Comparison of ENCODE assay signal across 12 cellular contexts in the genomic region with DNA sequence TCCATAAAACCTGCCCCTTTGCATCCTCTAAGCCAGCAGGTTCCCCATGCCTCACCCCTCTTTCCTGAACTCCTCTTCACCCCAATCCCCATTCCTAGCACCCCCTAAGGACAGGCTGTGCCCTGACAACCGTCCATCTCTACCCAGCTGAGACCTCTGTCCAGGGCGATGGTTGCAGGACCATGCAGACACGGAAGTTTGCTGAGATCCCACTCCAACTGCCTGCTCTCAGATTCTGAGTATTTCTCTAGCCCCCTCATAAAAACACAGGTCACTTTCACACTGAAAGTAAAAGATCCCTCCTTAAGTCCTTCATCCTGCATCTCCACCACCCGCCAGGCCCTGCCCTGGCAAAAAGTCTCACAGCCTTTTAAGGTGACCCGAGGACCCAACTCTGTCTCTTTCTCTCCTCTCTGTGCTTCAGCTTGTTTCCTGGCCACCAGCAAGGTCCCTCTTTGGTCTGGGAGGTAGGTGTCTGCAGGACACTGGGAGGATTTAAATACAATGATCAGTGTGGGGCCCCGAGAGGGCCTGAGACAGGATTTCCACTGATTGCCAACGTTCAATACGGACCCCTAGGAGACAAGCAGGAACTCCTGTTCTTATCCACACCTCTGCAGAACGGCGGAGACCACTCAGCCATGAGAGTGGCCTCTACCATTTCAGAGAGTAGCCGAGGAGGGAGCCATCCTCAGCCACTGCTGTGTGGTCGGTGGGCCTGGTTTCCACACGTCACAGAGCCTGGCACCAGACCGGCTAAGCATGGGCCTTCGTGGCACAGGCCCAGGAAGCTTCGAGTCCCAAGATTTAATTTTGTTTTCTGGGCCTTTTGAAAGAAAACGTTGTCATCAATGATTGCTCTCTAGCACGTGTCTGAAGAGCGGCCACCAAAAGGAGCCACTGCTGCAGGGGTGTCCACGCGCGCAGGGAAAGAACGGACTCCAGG. TPM values are rescaled to one million over a fixed set of nuclear protein-coding genes. Genes with fewer than 3 reads are reported as not detected.
A peak's percentile ranks its signal among the peaks of the same experiment; 100 is the strongest.
DNase-seq lines count a peak whose midpoint lies in the region; ATAC-seq and TF ChIP-seq lines count a peak whose summit lies in the region.
"Had no signal": no experiment of that assay in that cellular context is flagged by ENCODE, and none has a peak within 500 bp of the region (broad histone marks: within the 10 kb centered on the region; RNA-seq: fewer than 3 reads in every experiment).

No MANE protein-coding gene starts in this region.

- no peaks in the 10 kb centered on the region for H3K36me3 ChIP-seq in CD4-positive, alpha-beta memory T cell (ENCODE audit: insufficient read depth, low read length)
- no peaks in the 10 kb centered on the region for H3K36me3 ChIP-seq in Loucy (ENCODE audit: insufficient read depth, low read length)
- H3K36me3 ChIP-seq in endodermal cell (ENCODE audit: control insufficient read depth, insufficient read depth, low read length), result no peaks in the 10 kb centered on the region
- no peaks in the 10 kb centered on the region for H3K36me3 ChIP-seq in osteoblast (ENCODE audit: insufficient read depth, low read length)
- no peaks in the 10 kb centered on the region for H3K36me3 ChIP-seq in SK-N-SH (replicated peaks in 1 of 2; ENCODE audit: control insufficient read depth in 1 of 2, insufficient read depth in 2 of 2, low read length in 1 of 2)
- H3K36me3 ChIP-seq: cardiac muscle cell had no signal

- no peaks in the 10 kb centered on the region for H3K9me3 ChIP-seq in CD4-positive, alpha-beta memory T cell (ENCODE audit: control insufficient read depth in 1 of 2, low read length in 2 of 2)
- H3K9me3 ChIP-seq in Loucy (ENCODE audit: insufficient read depth, low read depth, low read length) (no peaks in the 10 kb centered on the region), endodermal cell (ENCODE audit: control insufficient read depth, low read length) (no peaks in the 10 kb centered on the region), osteoblast (ENCODE audit: low read depth, low read length) (no peaks in the 10 kb centered on the region), SK-N-SH (no peaks in the 10 kb centered on the region)

- TF ChIP-seq RAD21 in SK-N-SH (IDR thresholded peaks at IDR 0.05; ENCODE audit: low read length), result no peak

- 92 to 93% methylated on average over 19 to 23 of the region's 23 CpGs for WGBS in endodermal cell (ENCODE audit: insufficient coverage in 1 of 2, insufficient read length in 1 of 2), 2 experiments
- whole genome bisulfite sequencing in SK-N-SH (ENCODE audit: low lambda C conversion rate), result 91% methylated on average over 23 of the region's 23 CpGs

- H4K20me1 ChIP-seq in Loucy (ENCODE audit: insufficient read depth, low read length, poor library complexity, severe bottlenecking), result no peaks in the 10 kb centered on the region
- no peaks in the 10 kb centered on the region for H4K20me1 ChIP-seq in osteoblast (ENCODE audit: insufficient read depth, low read length)
- H4K20me1 ChIP-seq in SK-N-SH (ENCODE audit: insufficient read depth), result no peaks in the 10 kb centered on the region

- TF ChIP-seq EP300 in SK-N-SH (IDR thresholded peaks at IDR 0.05; ENCODE audit: borderline replicate concordance in 1 of 2, low read depth in 1 of 2, low read length in 1 of 2), result no peak

- H3K4me3 ChIP-seq in CD4-positive, alpha-beta memory T cell (ENCODE audit: low read length in 2 of 2), result no peak overlapping the region
- H3K4me3 ChIP-seq in Loucy (ENCODE audit: low read length, poor library complexity, severe bottlenecking) (no peak overlapping the region), endodermal cell (ENCODE audit: low read length) (no peak overlapping the region), osteoblast (ENCODE audit: insufficient read depth, low read length) (no peak overlapping the region), SK-N-SH (ENCODE audit: low read depth in 2 of 2, low read length in 1 of 2) (no peak overlapping the region)
- H3K4me3 ChIP-seq: cardiac muscle cell had no signal

- H3K36me3 Mint-ChIP-seq in CD4-positive, alpha-beta memory T cell, result no peaks in the 10 kb centered on the region
- H3K36me3 Mint-ChIP-seq in endodermal cell (ENCODE audit: low read depth), result no peaks in the 10 kb centered on the region
- H3K36me3 Mint-ChIP-seq: memory B cell had no signal

- no peaks in the 10 kb centered on the region for H3K27me3 ChIP-seq in CD4-positive, alpha-beta memory T cell (ENCODE audit: insufficient read depth, low read length)
- no peaks in the 10 kb centered on the region for H3K27me3 ChIP-seq in Loucy (ENCODE audit: insufficient read depth, low read length, poor library complexity, severe bottlenecking)
- H3K27me3 ChIP-seq in endodermal cell (ENCODE audit: control insufficient read depth, insufficient read depth, low read length, poor library complexity, severe bottlenecking), result no peaks in the 10 kb centered on the region
- no peaks in the 10 kb centered on the region for H3K27me3 ChIP-seq in osteoblast (ENCODE audit: insufficient read depth, low read length)
- no peaks in the 10 kb centered on the region for H3K27me3 ChIP-seq in SK-N-SH (ENCODE audit: insufficient read depth)
- H3K27me3 ChIP-seq: cardiac muscle cell had no signal

- H3K4me2 ChIP-seq in Loucy (ENCODE audit: low read depth, low read length, poor library complexity, severe bottlenecking) (peak overlapping the region; percentile 59), osteoblast (ENCODE audit: insufficient read depth, low read length) (no peak overlapping the region), SK-N-SH (no peak overlapping the region)

- POLR2A ChIA-PET in CD4-positive, alpha-beta memory T cell (lab: Charles Lee; ENCODE audit: partially characterized antibody), result interaction anchor here (1.0 to 2.7 kb wide), 2 partner anchors 12 to 14 kb away, joined by 3 to 21 read pairs; no protein-coding TSS in a partner anchor
- POLR2A ChIA-PET in SK-N-SH (lab: Yijun Ruan, JAX), result no interaction called here

- peak overlapping the region; percentile 49 for H3K9ac ChIP-seq in Loucy (ENCODE audit: low read depth, low read length, poor library complexity, severe bottlenecking)
- H3K9ac ChIP-seq in endodermal cell (ENCODE audit: extremely low read depth, low read length, poor library complexity, severe bottlenecking), result no peak overlapping the region
- no peak overlapping the region for H3K9ac ChIP-seq in SK-N-SH

- no peaks in the 10 kb centered on the region for H3K9me2 ChIP-seq in Loucy (replicated peaks; ENCODE audit: low read depth, low read length)
- no peaks in the 10 kb centered on the region for H3K9me2 ChIP-seq in SK-N-SH

- peaks cover 0 to under 1% (median 0%) of the 10 kb centered on the region in 8 donors for H3K9me3 Mint-ChIP-seq in CD4-positive, alpha-beta memory T cell
- no peaks in the 10 kb centered on the region for H3K9me3 Mint-ChIP-seq in endodermal cell
- H3K9me3 Mint-ChIP-seq: memory B cell had no signal

- H3K27me3 Mint-ChIP-seq in CD4-positive, alpha-beta memory T cell, result peaks cover 0 to 4% of the 10 kb centered on the region in 2 donors
- H3K27me3 Mint-ChIP-seq in endodermal cell (ENCODE audit: insufficient read depth), result no peaks in the 10 kb centered on the region

- no peak for ATAC-seq in HG03342 (IDR thresholded peaks at IDR 0.05; ENCODE audit: unreplicated experiment)

- no peaks in the 10 kb centered on the region for H3K79me2 ChIP-seq in Loucy (ENCODE audit: insufficient read depth, low read length)
- H3K79me2 ChIP-seq in osteoblast (ENCODE audit: insufficient read depth, low read length), result no peaks in the 10 kb centered on the region
- H3K79me2 ChIP-seq in SK-N-SH (ENCODE audit: insufficient read depth), result no peaks in the 10 kb centered on the region

- DNase-seq in CD4-positive, alpha-beta memory T cell, result no peak
- DNase-seq in endodermal cell (no peak), osteoblast (ENCODE audit: insufficient read length, low spot score, missing footprints) (peak; percentile 38), NCI-H187 treated with DMSO at 0.1 percent for 48 hours (lab: John Stamatoyannopoulos, UW) (no peak), SK-N-SH (no peak)
- DNase-seq: COR-L47, NCI-H2171 had no signal

- TF ChIP-seq CTCF in Loucy (conservative IDR thresholded peaks at IDR 0.05; ENCODE audit: low read length) (no peak), endodermal cell (conservative IDR thresholded peaks at IDR 0.05) (no peak), osteoblast (IDR thresholded peaks at IDR 0.05; ENCODE audit: extremely low read depth, low read depth, low read length) (no peak), SK-N-SH (IDR thresholded peaks at IDR 0.05) (no peak)

- H2AFZ ChIP-seq in Loucy (ENCODE audit: low read length) (no peak overlapping the region), osteoblast (ENCODE audit: low read length) (peak overlapping the region; percentile 20), SK-N-SH (ENCODE audit: low read depth) (no peak overlapping the region)

- no peak overlapping the region for H3K27ac ChIP-seq in CD4-positive, alpha-beta memory T cell (ENCODE audit: low read depth, low read length)
- H3K27ac ChIP-seq in endodermal cell (ENCODE audit: low read depth, low read length) (no peak overlapping the region), osteoblast (ENCODE audit: low read depth, low read length) (no peak overlapping the region), SK-N-SH (ENCODE audit: low read depth in 2 of 2, low read length in 1 of 2) (no peak overlapping the region)
- H3K27ac ChIP-seq: cardiac muscle cell had no signal

- H3F3A ChIP-seq in Loucy (ENCODE audit: low read depth), result no peaks in the 10 kb centered on the region
- H3F3A ChIP-seq in SK-N-SH (replicated peaks; ENCODE audit: insufficient read depth), result peaks cover 4% of the 10 kb centered on the region

- H3K4me3 Mint-ChIP-seq in CD4-positive, alpha-beta memory T cell, result peak overlapping the region in 6 of 8 donors; percentile 42 to 75 (median 58)
- no peak overlapping the region for H3K4me3 Mint-ChIP-seq in endodermal cell
- H3K4me3 Mint-ChIP-seq: memory B cell had no signal

- peak overlapping the region; percentile 57 to 90 (median 81) for H3K27ac Mint-ChIP-seq in CD4-positive, alpha-beta memory T cell
- peak overlapping the region; percentile 10 for H3K27ac Mint-ChIP-seq in endodermal cell
- H3K27ac Mint-ChIP-seq: memory B cell had no signal

- H3K4me1 ChIP-seq in CD4-positive, alpha-beta memory T cell (ENCODE audit: insufficient read depth, low read length), result peaks cover 49% of the 10 kb centered on the region
- H3K4me1 ChIP-seq in Loucy (ENCODE audit: insufficient read depth, low read length, poor library complexity, severe bottlenecking) (peaks cover 50% of the 10 kb centered on the region), endodermal cell (ENCODE audit: control insufficient read depth, insufficient read depth, low read length) (no peaks in the 10 kb centered on the region), osteoblast (ENCODE audit: insufficient read depth, low read length) (peaks cover 52% of the 10 kb centered on the region), SK-N-SH (ENCODE audit: control insufficient read depth in 1 of 2, insufficient read depth in 2 of 2, low read depth in 1 of 2, low read length in 1 of 2) (peaks cover 17 to 20% of the 10 kb centered on the region in 2 experiments; a peak in 2 of 4 replicates)

- intact Hi-C loops in CD4-positive, alpha-beta memory T cell (cut with micrococcal nuclease), result no loop called here

- CTCF ChIA-PET in CD4-positive, alpha-beta memory T cell (lab: Charles Lee; ENCODE audit: partially characterized antibody), result interaction anchor here (0.9 to 1.0 kb wide), 2 partner anchors 11 to 112 kb away, joined by 3 read pairs; no protein-coding TSS in a partner anchor
- CTCF ChIA-PET in SK-N-SH (lab: Yijun Ruan, JAX), result no interaction called here

- peaks cover 14 to 40% (median 30%) of the 10 kb centered on the region in 4 donors for H3K4me1 Mint-ChIP-seq in CD4-positive, alpha-beta memory T cell
- peaks cover 16% of the 10 kb centered on the region for H3K4me1 Mint-ChIP-seq in endodermal cell

RNA-seq across cellular contexts. Expression of a gene that starts 27.9 kb away (rescaled TPM):
- not detected for total RNA-seq in CD4-positive, alpha-beta memory T cell
- not detected for polyA plus RNA-seq in CD4-positive, alpha-beta memory T cell
- total RNA-seq in endodermal cell (not detected), osteoblast (not detected in 2 replicates)
- polyA plus RNA-seq in endodermal cell (2013, experiment 1 of 2), result not detected
- not detected for polyA plus RNA-seq in endodermal cell (2013, experiment 2 of 2)
- polyA plus RNA-seq in SK-N-SH (2012; rRNA removed), result not detected in 2 replicates
- not detected in 2 replicates for polyA plus RNA-seq in SK-N-SH (2012; cell fraction: cytosol; rRNA removed)
- not detected in 2 replicates for polyA plus RNA-seq in SK-N-SH (2012; cell fraction: nucleus; rRNA removed)
- total RNA-seq: cardiac muscle cell, LHCN-M2 had no signal
- polyA plus RNA-seq: cardiac muscle cell had no signal

RNA-seq across cellular contexts. Expression of a gene that starts 53.3 kb away (rescaled TPM):
- total RNA-seq in CD4-positive, alpha-beta memory T cell, result not detected
- not detected for polyA plus RNA-seq in CD4-positive, alpha-beta memory T cell
- total RNA-seq in endodermal cell (not detected), osteoblast (not detected in 2 replicates)
- not detected for polyA plus RNA-seq in endodermal cell (2013, experiment 1 of 2)
- polyA plus RNA-seq in endodermal cell (2013, experiment 2 of 2), result not detected
- polyA plus RNA-seq in SK-N-SH (2012; rRNA removed), result not detected in 2 replicates
- not detected in 2 replicates for polyA plus RNA-seq in SK-N-SH (2012; cell fraction: cytosol; rRNA removed)
- not detected in 2 replicates for polyA plus RNA-seq in SK-N-SH (2012; cell fraction: nucleus; rRNA removed)
- total RNA-seq: cardiac muscle cell, LHCN-M2 had no signal
- polyA plus RNA-seq: cardiac muscle cell had no signal
